ENCODE assay signal across 1 cellular context in the genomic region with DNA sequence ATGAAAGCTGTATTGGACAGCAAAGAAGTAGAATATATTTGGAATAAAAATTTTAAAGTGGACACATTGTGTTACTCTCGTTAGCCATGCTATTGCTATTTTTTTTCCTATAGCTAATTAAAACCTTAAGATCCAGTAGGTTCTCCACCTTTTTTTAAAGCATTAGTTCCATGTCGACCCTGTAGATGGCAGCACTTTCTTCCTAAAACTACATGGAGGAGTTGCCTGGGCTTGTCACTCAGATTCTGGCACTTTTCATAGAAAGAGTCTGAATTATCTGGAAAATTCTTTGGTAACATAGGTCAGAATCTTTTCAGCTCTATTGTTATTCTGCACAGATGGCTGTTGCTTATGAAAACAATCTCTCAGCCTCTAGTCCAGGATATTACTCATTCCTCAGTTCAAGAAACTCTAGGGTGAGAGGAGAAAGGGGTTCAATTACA.
TF ChIP-seq lines count a peak whose summit lies in the region.

No MANE protein-coding gene starts in this region.

TF ChIP-seq in GM23338, 12 proteins besides CTCF, POLR2A, EP300 and RAD21 (continued from another document):
- TF ChIP-seq, protein P1, sequence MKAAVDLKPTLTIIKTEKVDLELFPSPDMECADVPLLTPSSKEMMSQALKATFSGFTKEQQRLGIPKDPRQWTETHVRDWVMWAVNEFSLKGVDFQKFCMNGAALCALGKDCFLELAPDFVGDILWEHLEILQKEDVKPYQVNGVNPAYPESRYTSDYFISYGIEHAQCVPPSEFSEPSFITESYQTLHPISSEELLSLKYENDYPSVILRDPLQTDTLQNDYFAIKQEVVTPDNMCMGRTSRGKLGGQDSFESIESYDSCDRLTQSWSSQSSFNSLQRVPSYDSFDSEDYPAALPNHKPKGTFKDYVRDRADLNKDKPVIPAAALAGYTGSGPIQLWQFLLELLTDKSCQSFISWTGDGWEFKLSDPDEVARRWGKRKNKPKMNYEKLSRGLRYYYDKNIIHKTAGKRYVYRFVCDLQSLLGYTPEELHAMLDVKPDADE (IDR thresholded peaks at IDR 0.05), result no peak
- TF ChIP-seq CREB1 (CRISPR knock-in tag; IDR thresholded peaks at IDR 0.05; ENCODE audit: low read depth) (no peak), ZNF462 (CRISPR knock-in tag; IDR thresholded peaks at IDR 0.05) (no peak), EZH2phosphoT487 (IDR thresholded peaks at IDR 0.05; ENCODE audit: unreplicated experiment) (no peak), ZNF114 (CRISPR knock-in tag; IDR thresholded peaks at IDR 0.05) (no peak), ZNF331 (CRISPR knock-in tag; IDR thresholded peaks at IDR 0.05; ENCODE audit: low read depth) (no peak)
